In the genomic region with DNA sequence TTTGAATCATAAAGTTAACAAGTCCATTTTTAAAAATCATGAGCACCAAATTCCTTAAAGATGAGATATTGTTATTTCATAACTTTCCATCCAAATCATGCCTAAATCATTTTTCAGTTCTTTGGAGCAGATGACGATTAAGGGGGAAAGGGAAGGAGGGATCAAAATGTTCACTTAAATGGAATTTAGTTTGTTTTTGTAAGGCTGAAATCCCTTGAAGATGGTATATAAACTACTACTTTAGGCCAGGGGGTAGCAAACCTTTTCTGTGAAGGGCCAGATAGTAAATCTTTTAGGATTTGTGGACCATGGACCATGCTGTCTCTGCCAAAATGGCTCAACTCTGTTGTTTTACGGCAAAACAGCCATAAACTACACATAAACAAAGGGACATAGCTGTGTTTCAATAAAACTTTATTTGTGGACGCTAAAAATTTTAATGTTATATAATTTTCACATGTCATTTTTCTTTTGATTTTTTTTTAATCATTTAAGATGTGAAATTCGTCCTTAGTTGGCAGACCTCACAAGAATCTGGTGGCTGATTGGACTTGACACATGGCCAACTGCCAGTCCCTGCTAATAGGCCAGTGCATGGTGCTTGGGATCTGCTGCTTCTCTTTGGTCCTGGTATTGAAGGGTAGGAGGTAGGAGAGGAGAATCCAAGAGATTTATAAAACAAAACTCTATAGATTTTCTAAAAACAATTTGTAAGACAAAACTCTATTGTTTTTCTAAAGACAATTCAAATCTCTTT, we compare ENCODE assay signal across 10 cellular contexts. TPM values are rescaled to one million over a fixed set of nuclear protein-coding genes. Genes with fewer than 3 reads are reported as not detected.
DNase-seq lines count a peak whose midpoint lies in the region; TF ChIP-seq lines count a peak whose summit lies in the region.
"Had no signal": no experiment of that assay in that cellular context is flagged by ENCODE, and none has a peak within 500 bp of the region (broad histone marks: within the 10 kb centered on the region; RNA-seq: fewer than 3 reads in every experiment).

No MANE protein-coding gene starts in this region.

- no peaks in the 10 kb centered on the region for H3K27me3 ChIP-seq in transverse colon

- intact Hi-C loops in transverse colon (cut with DNase I; ENCODE audit: low total_unique reads): no loop called here

- peak; percentile 87 for DNase-seq in HS-27A (ENCODE audit: low read depth)
- peak; percentile 68 for DNase-seq in amniotic stem cell (lab: John Stamatoyannopoulos, UW)
- peak; percentile 92 for DNase-seq in iris pigment epithelial cell (ENCODE audit: low read depth)
- no peak for DNase-seq in transverse colon
- DNase-seq in NCI-H1436 (lab: John Stamatoyannopoulos, UW): no peak
- DNase-seq in iPS-NIHi11 (ENCODE audit: low spot score): no peak
- DNase-seq in MV-4-11 (lab: John Stamatoyannopoulos, UW): no peak
- DNase-seq: NCI-H2227 treated with DMSO at 0.1 percent for 48 hours, nucleus accumbens, T-helper 2 cell had no signal

- 53 to 62% methylated on average over 4 of the region's 4 CpGs for WGBS in transverse colon (ENCODE audit: low coverage in 1 of 2), 2 donors

- no peak for TF ChIP-seq EP300 in transverse colon (IDR thresholded peaks at IDR 0.05; ENCODE audit: low read depth)

- no peaks in the 10 kb centered on the region for H3K9me3 ChIP-seq in transverse colon

- no peak for TF ChIP-seq POLR2A in transverse colon (IDR thresholded peaks at IDR 0.05)

- peaks cover 12 to 37% (median 17%) of the 10 kb centered on the region in 4 donors for H3K4me1 ChIP-seq in transverse colon

- TF ChIP-seq CTCF in transverse colon (IDR thresholded peaks at IDR 0.05): no peak

- H3K27ac ChIP-seq in transverse colon: peak overlapping the region; percentile 52 to 86 (median 80)

- in situ Hi-C loops in transverse colon (cut with MboI; ENCODE audit: low pct_ligation_motif_present in 1 of 4, low pct_unique_long_range_greater_than_20kb in 1 of 4, low sequenced_read_pairs in 3 of 4): no loop called here

- H3K36me3 ChIP-seq in transverse colon: no peaks in the 10 kb centered on the region

- H3K4me3 ChIP-seq in transverse colon: no peak overlapping the region

RNA-seq across cellular contexts. Expression of a gene that starts 52.0 kb away (rescaled TPM):
- 100 to 1,000 TPM in 3 of 4 donors, 10 to 100 TPM in 1; 82.2 to 212 (median 183) TPM for total RNA-seq in transverse colon

Comparison
In these comparisons a context has a peak if more than half of its experiments do, and no peak if none do; other contexts are left out.
1. DNase-seq: peak in HS-27A (single experiment), amniotic stem cell (single experiment) and iris pigment epithelial cell (single experiment); none in transverse colon (single experiment), NCI-H1436 (single experiment), iPS-NIHi11 (single experiment) and MV-4-11 (single experiment).